23 cellular contexts compared by ENCODE assay signal in genomic region chr4:121824950-121825349, GRCh38. TPM values are rescaled to one million over a fixed set of nuclear protein-coding genes. Genes with fewer than 3 reads are reported as not detected.
A peak's percentile ranks its signal among the peaks of the same experiment; 100 is the strongest.
DNase-seq lines count a peak whose midpoint lies in the region; ATAC-seq and TF ChIP-seq lines count a peak whose summit lies in the region.
"Had no signal": no experiment of that assay in that cellular context is flagged by ENCODE, and none has a peak within 500 bp of the region (broad histone marks: within the 10 kb centered on the region; RNA-seq: fewer than 3 reads in every experiment).

No MANE protein-coding gene starts in this region.

- peaks cover 12% of the 10 kb centered on the region; the same call in 1 of the 2 replicates for H3K36me3 ChIP-seq in ACC112 (ENCODE audit: insufficient read depth, low read length)
- H3K36me3 ChIP-seq in Caco-2 (ENCODE audit: control insufficient read depth, insufficient read depth, low read length): no peaks in the 10 kb centered on the region; the same call in 1 of the 2 replicates
- peaks cover 7 to 31% of the 10 kb centered on the region in 2 experiments for H3K36me3 ChIP-seq in mesenchymal stem cell (ENCODE audit: control insufficient read depth in 1 of 2, insufficient read depth in 2 of 2, low read depth in 1 of 2, low read length in 2 of 2)
- H3K36me3 ChIP-seq: right lobe of liver had no signal

- H3K9ac ChIP-seq in mesenchymal stem cell (ENCODE audit: low read length): peak overlapping the region; percentile 7
- H3K9ac ChIP-seq: parathyroid adenoma had no signal

- no peak overlapping the region for H4K8ac ChIP-seq in mesenchymal stem cell (ENCODE audit: low read length)

- ATAC-seq in GM19395 (IDR thresholded peaks at IDR 0.05; ENCODE audit: unreplicated experiment): no peak
- no peak for ATAC-seq in GM21423 (IDR thresholded peaks at IDR 0.05; ENCODE audit: unreplicated experiment)
- ATAC-seq: CD8-positive, alpha-beta T cell; right lobe of liver; stimulated activated effector memory CD8-positive, alpha-beta T cell treated with anti-CD3 and anti-CD28 coated beads, Interleukin-12 subunit alpha, Interleukin-12 subunit beta, amount 100 ng/mL, for 72 hours had no signal

- no peak overlapping the region for H2BK15ac ChIP-seq in mesenchymal stem cell (ENCODE audit: low read depth, poor library complexity, severe bottlenecking)

- H2AFZ ChIP-seq in ACC112 (ENCODE audit: low read length, unreplicated experiment): peak overlapping the region; percentile 12
- H2AFZ ChIP-seq in mesenchymal stem cell (ENCODE audit: low read depth, low read length): no peak overlapping the region

- no peaks in the 10 kb centered on the region for H3K9me3 Mint-ChIP-seq in Caco-2 (ENCODE audit: unreplicated experiment)
- H3K9me3 Mint-ChIP-seq: CD8-positive, alpha-beta T cell; stimulated activated effector memory CD8-positive, alpha-beta T cell treated with anti-CD3 and anti-CD28 coated beads, Interleukin-12 subunit alpha, Interleukin-12 subunit beta, amount 100 ng/mL, for 72 hours had no signal

- H3K4me3 Mint-ChIP-seq in Caco-2 (ENCODE audit: unreplicated experiment): peak overlapping the region; percentile 24

- H3K27ac ChIP-seq in ACC112 (ENCODE audit: low read depth, low read length) (no peak overlapping the region), mesenchymal stem cell (ENCODE audit: low read length, poor library complexity, severe bottlenecking) (no peak overlapping the region)

- intact Hi-C loops in Caco-2 (cut with micrococcal nuclease; ENCODE audit: unreplicated experiment): loop anchor here (1.0 kb wide), 1 partner anchor 45 kb away; the partner anchor contains the start of gene BBS7

- CTCF ChIA-PET in Caco-2 (lab: Charles Lee): no interaction called here

- peaks cover 38% of the 10 kb centered on the region for H3K4me1 ChIP-seq in ACC112 (ENCODE audit: control insufficient read depth, insufficient read depth, low read length, unreplicated experiment)
- peaks cover 8% of the 10 kb centered on the region for H3K4me1 ChIP-seq in Caco-2
- peaks cover 4% of the 10 kb centered on the region for H3K4me1 ChIP-seq in mesenchymal stem cell (ENCODE audit: control insufficient read depth, insufficient read depth, low read depth, low read length)
- H3K4me1 ChIP-seq: right lobe of liver had no signal

- H2AK5ac ChIP-seq in mesenchymal stem cell (ENCODE audit: low read length, severe bottlenecking): no peak overlapping the region

- DNase-seq in Caco-2 (no peak), OCI-M1 (lab: John Stamatoyannopoulos, UW) (peak; percentile 28), mesenchymal stem cell (no peak), kidney tubule cell (ENCODE audit: low spot score) (no peak)
- DNase-seq in stimulated activated CD4-positive, alpha-beta T cell treated with anti-CD3 and anti-CD28 coated beads, Interleukin-1b, Interleukin-23, amount 100 ng/mL, for 48 hours: no peak
- DNase-seq: activated CD4-positive, alpha-beta T cell treated with anti-CD3 and anti-CD28 coated beads, Interleukin-2, amount 50 U/mL, for 1 hour; activated CD8-positive, alpha-beta memory T cell treated with anti-CD3 and anti-CD28 coated beads, Interleukin-2, amount 50 U/mL, for 48 hours; activated effector memory CD4-positive, alpha-beta T cell treated with anti-CD3 and anti-CD28 coated beads, Interleukin-2, amount 50 U/mL, for 16 hours; amniotic stem cell; CD8-positive, alpha-beta T cell; DMS79 treated with DMSO at 0.1 percent for 48 hours; HCEC 1CT; NCI-H1105 treated with DMSO at 0.1 percent for 48 hours; NCI-H2081; NCI-H510A treated with DMSO at 0.1 percent for 48 hours; right lobe of liver had no signal

- H3K27me3 ChIP-seq in ACC112 (ENCODE audit: insufficient read depth, low read length) (no peaks in the 10 kb centered on the region), Caco-2 (replicated peaks; ENCODE audit: control insufficient read depth, insufficient read depth, low read length) (no peaks in the 10 kb centered on the region), mesenchymal stem cell (ENCODE audit: control insufficient read depth in 1 of 2, insufficient read depth in 1 of 2, low read length in 2 of 2) (no peaks in the 10 kb centered on the region)
- H3K27me3 ChIP-seq: right lobe of liver had no signal

- no peak overlapping the region for H3K23ac ChIP-seq in mesenchymal stem cell (ENCODE audit: low read length in 2 of 2)

- H3K9me3 ChIP-seq in Caco-2 (no peaks in the 10 kb centered on the region), mesenchymal stem cell (ENCODE audit: control insufficient read depth, low read length) (no peaks in the 10 kb centered on the region)
- H3K9me3 ChIP-seq: right lobe of liver, thoracic aorta had no signal

- H3K18ac ChIP-seq in mesenchymal stem cell (ENCODE audit: low read depth in 1 of 2, low read length in 2 of 2): no peak overlapping the region

- no peak overlapping the region for H2BK5ac ChIP-seq in mesenchymal stem cell (ENCODE audit: low read depth, low read length, poor library complexity, severe bottlenecking)

- H3K36me3 Mint-ChIP-seq in Caco-2 (ENCODE audit: insufficient read depth, unreplicated experiment): peaks cover 37% of the 10 kb centered on the region

- POLR2A ChIA-PET in Caco-2 (lab: Charles Lee): no interaction called here

- H3K27me3 Mint-ChIP-seq in Caco-2 (ENCODE audit: insufficient read depth, unreplicated experiment): no peaks in the 10 kb centered on the region

- peaks cover 36% of the 10 kb centered on the region for H3K79me2 ChIP-seq in ACC112 (ENCODE audit: control insufficient read depth, insufficient read depth, low read length, unreplicated experiment)
- H3K79me2 ChIP-seq: parathyroid adenoma had no signal

- H3K27ac Mint-ChIP-seq in Caco-2 (ENCODE audit: unreplicated experiment): no peak overlapping the region

- BruUV-seq in Caco-2 (replicated peaks; lab: Mats Ljungman, UMichigan): no TSS peak

- H3K14ac ChIP-seq in mesenchymal stem cell (ENCODE audit: low read length in 2 of 2): no peak overlapping the region

- WGBS in mesenchymal stem cell: 23% methylated on average over 2 of the region's 2 CpGs

- no peak overlapping the region for H3K4me2 ChIP-seq in mesenchymal stem cell (ENCODE audit: low read length, poor library complexity, severe bottlenecking)

- H3K4ac ChIP-seq in mesenchymal stem cell (ENCODE audit: low read depth in 1 of 2, low read length in 2 of 2): no peak overlapping the region

- no peak overlapping the region for H2BK12ac ChIP-seq in mesenchymal stem cell (ENCODE audit: low read length in 2 of 2)

- peaks cover 7% of the 10 kb centered on the region for H3K79me1 ChIP-seq in mesenchymal stem cell (replicated peaks; ENCODE audit: low read length, poor library complexity, severe bottlenecking)

- no peaks in the 10 kb centered on the region for H3K4me1 Mint-ChIP-seq in Caco-2 (ENCODE audit: low read depth, unreplicated experiment)

- H3K4me3 ChIP-seq in ACC112 (ENCODE audit: low read depth, low read length) (no peak overlapping the region), Caco-2 (ENCODE audit: low read depth, low read length) (no peak overlapping the region), mesenchymal stem cell (ENCODE audit: insufficient read depth in 1 of 2, low read depth in 1 of 2, low read length in 2 of 2) (no peak overlapping the region)
- H3K4me3 ChIP-seq: lung had no signal

- no peak overlapping the region for H2BK120ac ChIP-seq in mesenchymal stem cell (ENCODE audit: low read depth, low read length)

- TF ChIP-seq CTCF in Caco-2 (IDR thresholded peaks at IDR 0.05; ENCODE audit: insufficient read depth in 1 of 2, low read depth in 1 of 2, low read length in 1 of 2, severe bottlenecking in 1 of 2, unreplicated experiment in 1 of 2): no peak

- H4K91ac ChIP-seq in mesenchymal stem cell (ENCODE audit: low read length): no peak overlapping the region

RNA-seq across cellular contexts. Expression of gene CCNA2, which starts 1.3 kb away (rescaled TPM):
- total RNA-seq in Caco-2 (2022): 88.3 and 97.9 TPM in 2 replicates
- 7.1 TPM for polyA plus RNA-seq in mesenchymal stem cell (2013, experiment 1 of 2)
- polyA plus RNA-seq in mesenchymal stem cell (2013, experiment 2 of 2): 7.4 TPM

RNA-seq across cellular contexts. Expression of gene EXOSC9, which starts 23.8 kb away (rescaled TPM):
- total RNA-seq in Caco-2 (2022): 32.5 and 32.6 TPM in 2 replicates
- polyA plus RNA-seq in mesenchymal stem cell (2013, experiment 1 of 2): 16.7 TPM
- polyA plus RNA-seq in mesenchymal stem cell (2013, experiment 2 of 2): 17.1 TPM

RNA-seq across cellular contexts. Expression of gene BBS7, which starts 45.3 kb away (rescaled TPM):
- total RNA-seq in Caco-2 (2022): 17.1 and 19.9 TPM in 2 replicates
- polyA plus RNA-seq in mesenchymal stem cell (2013, experiment 1 of 2): 33.3 TPM
- polyA plus RNA-seq in mesenchymal stem cell (2013, experiment 2 of 2): 32.8 TPM

RNA-seq across cellular contexts. Expression of gene SMIM43, which starts 60.0 kb away (rescaled TPM):
- not detected in 2 replicates for total RNA-seq in Caco-2 (2022)
- not detected for polyA plus RNA-seq in mesenchymal stem cell (2013, experiment 1 of 2)
- polyA plus RNA-seq in mesenchymal stem cell (2013, experiment 2 of 2): not detected
- total RNA-seq: right lobe of liver, thoracic aorta had no signal
